Comparison of ENCODE assay signal across 23 cellular contexts in genomic region chr1:5720936-5721335, GRCh38.
A peak's percentile ranks its signal among the peaks of the same experiment; 100 is the strongest.
DNase-seq lines count a peak whose midpoint lies in the region; ATAC-seq, FAIRE-seq and TF ChIP-seq lines count a peak whose summit lies in the region.
"Had no signal": no experiment of that assay in that cellular context is flagged by ENCODE, and none has a peak within 500 bp of the region (broad histone marks: within the 10 kb centered on the region; RNA-seq: fewer than 3 reads in every experiment).

No MANE protein-coding gene starts in this region.

- H2BK15ac ChIP-seq in H9 (ENCODE audit: low read depth, low read length): no peak overlapping the region

- H3K4me3 ChIP-seq in bronchial epithelial cell (ENCODE audit: low read depth, low read length) (no peak overlapping the region), spleen (no peak overlapping the region), mammary epithelial cell (replicated peaks in 1 of 3; ENCODE audit: insufficient read depth in 1 of 3, low read depth in 2 of 3, low read length in 3 of 3) (no peak overlapping the region)
- H3K4me3 ChIP-seq: K562, SJSA1 had no signal

- CTCF ChIA-PET in mammary epithelial cell (lab: Charles Lee; ENCODE audit: low non-redundant PET): no interaction called here

- dilution Hi-C loops in mammary epithelial cell (cut with HindIII; ENCODE audit: low sequenced_read_pairs): loop anchor here (10.0 kb wide), 1 partner anchor 216 kb away; no protein-coding TSS in a partner anchor

- peaks cover 22% of the 10 kb centered on the region for H3K27me3 Mint-ChIP-seq in H9 (ENCODE audit: low read depth)

- WGBS in H9 (ENCODE audit: extremely low coverage, insufficient read length, low lambda C conversion rate): no CpG with 5 or more reads among the region's 4 CpGs
- 85 to 91% (median 89%) methylated on average over 4 of the region's 4 CpGs for WGBS in spleen, 5 donors
- WGBS in mammary epithelial cell (ENCODE audit: low coverage, missing lambda C conversion rate): 64% methylated on average over 3 of the region's 4 CpGs

- H3K36me3 ChIP-seq in bronchial epithelial cell (ENCODE audit: control insufficient read depth, insufficient read depth, low read length) (no peaks in the 10 kb centered on the region), spleen (no peaks in the 10 kb centered on the region), mammary epithelial cell (ENCODE audit: insufficient read depth, low read length) (no peaks in the 10 kb centered on the region)
- H3K36me3 ChIP-seq: SJSA1 had no signal

- DNase-seq in H9 (peak; percentile 12), bronchial epithelial cell (ENCODE audit: low read depth) (peak; percentile 39), foreskin keratinocyte (peak; percentile 82 to 89), spleen (peak; percentile 19), C1 segment of cervical spinal cord (lab: John Stamatoyannopoulos, UW) (no peak), mammary epithelial cell (no peak), epidermal melanocyte (ENCODE audit: insufficient read length, low spot score) (no peak)
- DNase-seq: CD4-positive, CD25-positive, alpha-beta regulatory T cell; H7; Kasumi-1; NCI-H1092 treated with DMSO at 0.1 percent for 48 hours; NCI-H146; NCI-H1930; NCI-H446; NCI-H524 treated with DMSO at 0.1 percent for 48 hours; NCI-H774; NK-92 treated with Interleukin-12 subunit alpha and Interleukin-12 subunit beta, amount 100 ng/mL, for 24 hours; PC-3; Right ventricle myocardium superior had no signal

- no peak overlapping the region for H3K14ac ChIP-seq in H9 (ENCODE audit: insufficient read depth, low read length)

- no peak for TF ChIP-seq POLR2A in spleen (IDR thresholded peaks at IDR 0.05)

- no peak overlapping the region for H3K4me2 ChIP-seq in H9 (ENCODE audit: insufficient read depth, insufficient read length, low read length)
- no peak overlapping the region for H3K4me2 ChIP-seq in mammary epithelial cell (ENCODE audit: insufficient read depth, low read depth, low read length)

- intact Hi-C loops in spleen (cut with DNase I; ENCODE audit: low total_unique reads): no loop called here
- intact Hi-C loops in mammary epithelial cell (cut with micrococcal nuclease): no loop called here

- no peak overlapping the region for H3K56ac ChIP-seq in H9 (ENCODE audit: insufficient read length, low read depth, low read length)

- H3K9me3 Mint-ChIP-seq in H9: peaks cover under 1 to 2% of the 10 kb centered on the region in 2 experiments; a peak in 2 of 5 replicates

- ATAC-seq in foreskin keratinocyte: peak; percentile 68
- ATAC-seq: K562, PC-3 had no signal

- no peak overlapping the region for H3K4ac ChIP-seq in H9 (ENCODE audit: low read depth, low read length)

- H2BK20ac ChIP-seq in H9 (ENCODE audit: low read depth, low read length, poor library complexity, severe bottlenecking): no peak overlapping the region

- H3K4me3 Mint-ChIP-seq in H9: no peak overlapping the region
- H3K4me3 Mint-ChIP-seq: B cell had no signal

- H2BK5ac ChIP-seq in H9 (ENCODE audit: insufficient read length, low read length): no peak overlapping the region

- peaks cover 32 to 33% of the 10 kb centered on the region in 2 experiments for H3K4me1 Mint-ChIP-seq in H9
- H3K4me1 Mint-ChIP-seq: B cell; CD4-positive, CD25-positive, alpha-beta regulatory T cell had no signal

- no peak overlapping the region for H3K18ac ChIP-seq in H9 (ENCODE audit: insufficient read length, low read depth, low read length)

- H3K79me2 ChIP-seq in H9 (ENCODE audit: insufficient read depth, low read length) (no peaks in the 10 kb centered on the region), mammary epithelial cell (ENCODE audit: insufficient read depth, low read length) (no peaks in the 10 kb centered on the region)

- no peak overlapping the region for H2AK5ac ChIP-seq in H9 (ENCODE audit: insufficient read length, low read length)

- no TSS peak for BruUV-seq in mammary epithelial cell (replicated peaks; lab: Mats Ljungman, UMichigan)

- no peaks in the 10 kb centered on the region for H3K27me3 ChIP-seq in H9 (ENCODE audit: insufficient read depth, low read length)
- H3K27me3 ChIP-seq in bronchial epithelial cell (ENCODE audit: control insufficient read depth, insufficient read depth, low read length): no peaks in the 10 kb centered on the region
- no peaks in the 10 kb centered on the region for H3K27me3 ChIP-seq in foreskin keratinocyte
- H3K27me3 ChIP-seq in spleen (replicated peaks in 1 of 7): peaks cover 0 to 57% (median 0%) of the 10 kb centered on the region in 7 donors
- H3K27me3 ChIP-seq in mammary epithelial cell (ENCODE audit: insufficient read depth, low read length): no peaks in the 10 kb centered on the region
- H3K27me3 ChIP-seq: SJSA1 had no signal

- TF ChIP-seq CTCF in H9 (conservative IDR thresholded peaks at IDR 0.05) (no peak), bronchial epithelial cell (IDR thresholded peaks at IDR 0.05; ENCODE audit: insufficient read depth, low read length, severe bottlenecking) (no peak), foreskin keratinocyte (conservative IDR thresholded peaks at IDR 0.05) (no peak), spleen (IDR thresholded peaks at IDR 0.05 in 8 of 11, conservative IDR thresholded peaks at IDR 0.05 in 3 of 11) (no peak), mammary epithelial cell (conservative IDR thresholded peaks at IDR 0.05 in 1 of 2, IDR thresholded peaks at IDR 0.05 in 1 of 2; ENCODE audit: extremely low read depth in 1 of 2, insufficient read depth in 1 of 2, low read depth in 1 of 2, low read length in 2 of 2) (no peak)

- no peaks in the 10 kb centered on the region for H3K79me1 ChIP-seq in H9 (ENCODE audit: insufficient read depth, low read depth, low read length, poor library complexity, severe bottlenecking)

- no peak overlapping the region for H2AFZ ChIP-seq in H9 (ENCODE audit: low read length)
- H2AFZ ChIP-seq in mammary epithelial cell (ENCODE audit: low read depth, low read length): no peak overlapping the region

- H3K27ac ChIP-seq in H9 (ENCODE audit: insufficient read length, low read depth, low read length): no peak overlapping the region
- H3K27ac ChIP-seq in foreskin keratinocyte: peak overlapping the region; percentile 77
- no peak overlapping the region for H3K27ac ChIP-seq in spleen
- H3K27ac ChIP-seq in mammary epithelial cell (ENCODE audit: insufficient read depth, low read depth, low read length): no peak overlapping the region
- H3K27ac ChIP-seq: SJSA1 had no signal

- H3K36me3 Mint-ChIP-seq in H9 (ENCODE audit: insufficient read depth in 1 of 3, low read depth in 3 of 3): peaks cover 0 to 3% (median under 1%) of the 10 kb centered on the region in 3 experiments; a peak in 4 of 7 replicates
- H3K36me3 Mint-ChIP-seq: CD4-positive, CD25-positive, alpha-beta regulatory T cell had no signal

- H2BK120ac ChIP-seq in H9 (ENCODE audit: low read depth, low read length, poor library complexity, severe bottlenecking): no peak overlapping the region

- H4K91ac ChIP-seq in H9 (ENCODE audit: insufficient read length, low read depth, low read length): no peak overlapping the region

- H3K23ac ChIP-seq in H9 (ENCODE audit: insufficient read length, low read depth, low read length): no peak overlapping the region

- H3K4me1 ChIP-seq in H9 (ENCODE audit: insufficient read depth, low read length): no peaks in the 10 kb centered on the region; the same call in 1 of the 2 replicates
- H3K4me1 ChIP-seq in foreskin keratinocyte: peaks cover 17% of the 10 kb centered on the region
- no peaks in the 10 kb centered on the region for H3K4me1 ChIP-seq in spleen
- H3K4me1 ChIP-seq in mammary epithelial cell (ENCODE audit: insufficient read depth, low read length): no peaks in the 10 kb centered on the region
- H3K4me1 ChIP-seq: SJSA1 had no signal

- H3K23me2 ChIP-seq in H9 (ENCODE audit: insufficient read length, low read depth, low read length, poor library complexity, severe bottlenecking): no peaks in the 10 kb centered on the region

- no peak overlapping the region for H4K8ac ChIP-seq in H9 (replicated peaks; ENCODE audit: insufficient read length, low read depth, low read length)

- H3T11ph ChIP-seq in H9 (ENCODE audit: low read length): no peak overlapping the region

- no peaks in the 10 kb centered on the region for H3K9me3 ChIP-seq in H9 (ENCODE audit: control insufficient read depth, low read depth, low read length)
- H3K9me3 ChIP-seq in spleen: peaks cover 0 to 6% (median 0%) of the 10 kb centered on the region in 8 donors
- peaks cover 12% of the 10 kb centered on the region for H3K9me3 ChIP-seq in mammary epithelial cell (replicated peaks; ENCODE audit: insufficient read depth, low read length)
- H3K9me3 ChIP-seq: SJSA1 had no signal

- no peak overlapping the region for H2BK12ac ChIP-seq in H9 (ENCODE audit: insufficient read length, low read depth, low read length)

- H4K5ac ChIP-seq in H9 (ENCODE audit: insufficient read length, low read depth, low read length): no peak overlapping the region

- H4K20me1 ChIP-seq in H9 (ENCODE audit: control insufficient read depth, insufficient read depth, insufficient read length): no peaks in the 10 kb centered on the region
- H4K20me1 ChIP-seq in mammary epithelial cell (ENCODE audit: insufficient read depth, low read length): no peaks in the 10 kb centered on the region

- no peak for FAIRE-seq in bronchial epithelial cell (lab: Jason Lieb, UNC)
- FAIRE-seq: GM18507, K562 had no signal

- in situ Hi-C loops in mammary epithelial cell (cut with MboI; ENCODE audit: low sequenced_read_pairs in 2 of 2): no loop called here

- H3K9ac ChIP-seq in H9 (ENCODE audit: extremely low read depth, insufficient read length, low read length) (no peak overlapping the region), mammary epithelial cell (ENCODE audit: insufficient read depth, low read length) (no peak overlapping the region)

- H3K27ac Mint-ChIP-seq in H9: no peak overlapping the region
- H3K27ac Mint-ChIP-seq: B cell; CD4-positive, CD25-positive, alpha-beta regulatory T cell had no signal

Comparison
In these comparisons a context has a peak if more than half of its experiments do, and no peak if none do; other contexts are left out.
1. DNase-seq: peak in H9 (single experiment), bronchial epithelial cell (single experiment), foreskin keratinocyte (2 of 2) and spleen (single experiment); none in C1 segment of cervical spinal cord (0 of 14), mammary epithelial cell (single experiment) and epidermal melanocyte (single experiment).